ENCODE assay signal across 8 cellular contexts in the genomic region with DNA sequence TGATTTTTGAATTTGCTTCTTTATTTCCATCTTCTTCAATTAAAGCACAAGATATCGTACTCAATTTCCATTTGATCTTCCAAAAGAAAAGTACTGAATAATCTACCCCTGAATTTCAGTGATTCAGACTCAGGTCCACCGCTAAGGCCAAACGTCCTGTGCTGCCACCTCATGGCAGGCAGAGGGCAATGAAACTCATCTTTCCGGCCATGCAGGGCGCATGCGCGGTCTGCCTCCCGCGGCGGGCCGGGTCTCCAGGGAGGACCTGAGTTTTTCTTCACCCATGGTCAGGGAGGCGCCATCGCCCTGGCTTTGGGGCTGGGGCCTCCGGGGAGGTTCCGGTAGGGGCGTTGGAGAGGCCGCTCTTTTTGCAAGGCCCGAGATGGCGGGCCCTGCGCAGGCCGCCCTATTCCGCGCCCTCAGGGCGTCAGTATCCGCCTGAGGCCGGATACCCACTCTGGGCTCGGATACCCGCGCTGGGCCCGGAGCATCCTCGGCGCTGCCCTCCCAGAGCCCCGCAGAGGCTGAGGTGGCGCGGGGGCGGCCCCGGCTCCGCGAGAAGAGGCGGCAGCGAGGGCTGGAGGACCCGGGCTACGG. TPM values are rescaled to one million over a fixed set of nuclear protein-coding genes. Genes with fewer than 3 reads are reported as not detected.
DNase-seq lines count a peak whose midpoint lies in the region; FAIRE-seq and TF ChIP-seq lines count a peak whose summit lies in the region.
"Not testable (repeated sequence)": the region's sequence is repeated elsewhere in the genome, so short reads cannot be mapped to it uniquely, and the experiment has no call there.

No MANE protein-coding gene starts in this region.

- in situ Hi-C loops in G401 (cut with HindIII; ENCODE audit: low sequenced_read_pairs); transverse colon (cut with MboI; ENCODE audit: low pct_ligation_motif_present in 1 of 4, low pct_unique_long_range_greater_than_20kb in 1 of 4, low sequenced_read_pairs in 3 of 4): not testable (repeated sequence)

- H3K27ac ChIP-seq in keratinocyte (ENCODE audit: control insufficient read depth, insufficient read depth, low read length): not testable (repeated sequence)
- H3K27ac ChIP-seq in sigmoid colon (peak overlapping the region; percentile 79 to 89 (median 86)), transverse colon (peak overlapping the region; percentile 76 to 87 (median 82))

- not testable (repeated sequence) for H3K27me3 ChIP-seq in keratinocyte (ENCODE audit: control insufficient read depth, extremely low read depth, insufficient read depth, low read length); sigmoid colon; transverse colon

- not testable (repeated sequence) for H3K79me2 ChIP-seq in keratinocyte (ENCODE audit: control insufficient read depth, insufficient read depth, low read length)

- TF ChIP-seq POLR2A in sigmoid colon (IDR thresholded peaks at IDR 0.05): not testable (repeated sequence)
- peak; percentile 30 for TF ChIP-seq POLR2A in transverse colon (IDR thresholded peaks at IDR 0.05)

- not testable (repeated sequence) for H3K9me3 Mint-ChIP-seq in dendritic cell treated with granulocyte-macrophage colony-stimulating factor and Interleukin-4, amounts not matched to agents 40 ng/mL and 50 ng/mL, for 4 days

- DNase-seq in G401 (ENCODE audit: low spot score) (peak; percentile 56), OCI-M1 (lab: John Stamatoyannopoulos, UW) (peak; percentile 66), sigmoid colon (peak; percentile 74), transverse colon (peak; percentile 60)
- not testable (repeated sequence) for DNase-seq in LNCaP clone FGC (ENCODE audit: low read depth); keratinocyte (ENCODE audit: low read depth, low spot score)
- DNase-seq in activated CD8-positive, alpha-beta memory T cell treated with anti-CD3 and anti-CD28 coated beads, Interleukin-2, amount 50 U/mL, for 1 hour (ENCODE audit: extremely low read depth): peak; percentile 51

- H4K20me1 ChIP-seq in keratinocyte (ENCODE audit: control insufficient read depth, extremely low read depth, insufficient read depth, low read length): not testable (repeated sequence)

- H3K4me3 ChIP-seq in LNCaP clone FGC (ENCODE audit: low read depth, low read length) (peak overlapping the region; percentile 57), keratinocyte (ENCODE audit: control insufficient read depth in 2 of 3, extremely low read depth in 1 of 3, insufficient read depth in 2 of 3, low read depth in 1 of 3, low read length in 3 of 3) (peak overlapping the region; percentile 56 to 59 (median 58)), sigmoid colon (peak overlapping the region; percentile 52 to 73 (median 62)), transverse colon (peak overlapping the region; percentile 30 to 91 (median 68))

- peak overlapping the region; percentile 82 for H3K4me3 Mint-ChIP-seq in dendritic cell treated with granulocyte-macrophage colony-stimulating factor and Interleukin-4, amounts not matched to agents 40 ng/mL and 50 ng/mL, for 4 days

- H3K9ac ChIP-seq in keratinocyte (ENCODE audit: control insufficient read depth, extremely low read depth, insufficient read depth, low read length): peak overlapping the region; percentile 60

- not testable (repeated sequence) for H3K36me3 Mint-ChIP-seq in dendritic cell treated with granulocyte-macrophage colony-stimulating factor and Interleukin-4, amounts not matched to agents 40 ng/mL and 50 ng/mL, for 4 days (ENCODE audit: low read depth)

- peak overlapping the region; percentile 32 for H3K4me2 ChIP-seq in keratinocyte (ENCODE audit: control insufficient read depth, extremely low read depth, insufficient read depth, low read depth, low read length)

- not testable (repeated sequence) for H3K4me1 ChIP-seq in keratinocyte (ENCODE audit: control insufficient read depth, extremely low read depth, insufficient read depth, low read length); sigmoid colon; transverse colon

- not testable (repeated sequence) for H3K27me3 Mint-ChIP-seq in dendritic cell treated with granulocyte-macrophage colony-stimulating factor and Interleukin-4, amounts not matched to agents 40 ng/mL and 50 ng/mL, for 4 days

- H2AFZ ChIP-seq in keratinocyte (ENCODE audit: control insufficient read depth, low read length): peak overlapping the region; percentile 46

- not testable (repeated sequence) for TF ChIP-seq EP300 in sigmoid colon (IDR thresholded peaks at IDR 0.05); transverse colon (IDR thresholded peaks at IDR 0.05; ENCODE audit: low read depth)

- peaks cover 12% of the 10 kb centered on the region for H3K4me1 Mint-ChIP-seq in dendritic cell treated with granulocyte-macrophage colony-stimulating factor and Interleukin-4, amounts not matched to agents 40 ng/mL and 50 ng/mL, for 4 days (ENCODE audit: low read depth)

- 0% methylated on average over 41 of the region's 43 CpGs for WGBS in sigmoid colon, 2 donors
- 0 to 4% methylated on average over 3 to 22 of the region's 43 CpGs for WGBS in transverse colon (ENCODE audit: low coverage in 1 of 2), 2 donors

- H3K36me3 ChIP-seq in keratinocyte (ENCODE audit: control insufficient read depth in 2 of 2, extremely low read depth in 1 of 2, insufficient read depth in 2 of 2, low read length in 2 of 2); sigmoid colon; transverse colon: not testable (repeated sequence)

- TF ChIP-seq CTCF in LNCaP clone FGC (IDR thresholded peaks at IDR 0.05; ENCODE audit: control insufficient read depth, extremely low read depth, insufficient read depth) (peak; percentile 79), keratinocyte (optimal IDR thresholded peaks at IDR 0.05 in 1 of 3, IDR thresholded peaks at IDR 0.05 in 1 of 3, conservative IDR thresholded peaks at IDR 0.05 in 1 of 3; ENCODE audit: extremely low read depth in 1 of 3, insufficient read depth in 2 of 3, low read length in 3 of 3) (peak in 2 of 3 experiments; percentile 37 to 53), sigmoid colon (IDR thresholded peaks at IDR 0.05) (peak in 3 of 4 experiments; percentile 52 to 76 (median 55)), transverse colon (IDR thresholded peaks at IDR 0.05) (peak; percentile 53 to 68 (median 56))

- not testable (repeated sequence) for H3K9me3 ChIP-seq in keratinocyte (ENCODE audit: control insufficient read depth, low read depth, low read length); sigmoid colon; transverse colon

- intact Hi-C loops in dendritic cell treated with granulocyte-macrophage colony-stimulating factor and Interleukin-4, amounts not matched to agents 40 ng/mL and 50 ng/mL, for 4 days (cut with micrococcal nuclease): loop anchor here (2.0 kb wide), 1 partner anchor 25 kb away; no protein-coding TSS in a partner anchor
- intact Hi-C loops in sigmoid colon (cut with DNase I); transverse colon (cut with DNase I; ENCODE audit: low total_unique reads): not testable (repeated sequence)

- not testable (repeated sequence) for FAIRE-seq in keratinocyte (lab: Jason Lieb, UNC)

- not testable (repeated sequence) for H3K9me1 ChIP-seq in keratinocyte (ENCODE audit: control insufficient read depth, extremely low read depth, insufficient read depth, low read length)

- dilution Hi-C loops in keratinocyte (cut with MboI; ENCODE audit: extremely low pct_ligation_motif_present, low sequenced_read_pairs): not testable (repeated sequence)

- peak overlapping the region; percentile 86 for H3K27ac Mint-ChIP-seq in dendritic cell treated with granulocyte-macrophage colony-stimulating factor and Interleukin-4, amounts not matched to agents 40 ng/mL and 50 ng/mL, for 4 days

RNA-seq across cellular contexts. Expression of a gene that starts 23.3 kb away (rescaled TPM):
- not detected in 2 replicates for total RNA-seq in G401 (2014; rRNA removed; shearing (Covaris generic))
- not detected in 3 replicates for polyA plus RNA-seq in keratinocyte
- polyA plus RNA-seq in keratinocyte (2011; ENCODE audit: low read depth): not detected
- polyA plus RNA-seq in keratinocyte (2011; cell fraction: cytosol; rRNA removed): not detected in 2 replicates
- polyA plus RNA-seq in keratinocyte (2011; cell fraction: nucleus; rRNA removed): not detected in 2 replicates
- polyA plus RNA-seq in keratinocyte (2012; ENCODE audit: low replicate concordance): not detected in 2 replicates
- not detected in 3 replicates for polyA minus RNA-seq in keratinocyte
- not detected for polyA minus RNA-seq in keratinocyte (2011; cell fraction: cytosol; rRNA and poly(A)+ RNA removed)
- not detected in 2 replicates for polyA minus RNA-seq in keratinocyte (2011; cell fraction: nucleus; rRNA and poly(A)+ RNA removed)
- not detected for total RNA-seq in sigmoid colon
- polyA plus RNA-seq in sigmoid colon: not detected
- not detected for total RNA-seq in transverse colon

RNA-seq across cellular contexts. Expression of a gene that starts 47.3 kb away (rescaled TPM):
- not detected in 2 replicates for total RNA-seq in G401 (2014; rRNA removed; shearing (Covaris generic))
- polyA plus RNA-seq in keratinocyte: 0.04 to 0.05 TPM in 2 of 3 replicates, not detected in the other
- not detected for polyA plus RNA-seq in keratinocyte (2011; ENCODE audit: low read depth)
- not detected in 2 replicates for polyA plus RNA-seq in keratinocyte (2011; cell fraction: cytosol; rRNA removed)
- polyA plus RNA-seq in keratinocyte (2011; cell fraction: nucleus; rRNA removed): 0.04 TPM in 1 of 2 replicates, not detected in the other
- not detected in 2 replicates for polyA plus RNA-seq in keratinocyte (2012; ENCODE audit: low replicate concordance)
- polyA minus RNA-seq in keratinocyte: not detected in 3 replicates
- polyA minus RNA-seq in keratinocyte (2011; cell fraction: cytosol; rRNA and poly(A)+ RNA removed): not detected
- polyA minus RNA-seq in keratinocyte (2011; cell fraction: nucleus; rRNA and poly(A)+ RNA removed): not detected in 2 replicates
- total RNA-seq in sigmoid colon: under 1 TPM in 2 of 4 donors, not detected in 2; 0.28 to 0.33 TPM
- under 1 TPM in 1 of 3 donors, not detected in 2; 0.41 TPM for polyA plus RNA-seq in sigmoid colon
- total RNA-seq in transverse colon: not detected

RNA-seq across cellular contexts. Expression of a gene that starts 56.7 kb away (rescaled TPM):
- total RNA-seq in G401 (2014; rRNA removed; shearing (Covaris generic)): not detected in 2 replicates
- polyA plus RNA-seq in keratinocyte (0.28 to 0.56 TPM (median 0.31 TPM) in 3 replicates), sigmoid colon (1 to 10 TPM; 3.7 to 5.5 (median 4.8) TPM)
- polyA plus RNA-seq in keratinocyte (2011; ENCODE audit: low read depth): 1.3 TPM
- polyA plus RNA-seq in keratinocyte (2011; cell fraction: cytosol; rRNA removed): 0.67 TPM in 1 of 2 replicates, not detected in the other
- polyA plus RNA-seq in keratinocyte (2011; cell fraction: nucleus; rRNA removed): 1.3 and 1.4 TPM in 2 replicates
- polyA plus RNA-seq in keratinocyte (2012; ENCODE audit: low replicate concordance): 0.15 and 1.3 TPM in 2 replicates
- not detected in 3 replicates for polyA minus RNA-seq in keratinocyte
- polyA minus RNA-seq in keratinocyte (2011; cell fraction: cytosol; rRNA and poly(A)+ RNA removed): not detected
- polyA minus RNA-seq in keratinocyte (2011; cell fraction: nucleus; rRNA and poly(A)+ RNA removed): 0.63 and 1.0 TPM in 2 replicates
- total RNA-seq in sigmoid colon (1 to 10 TPM in 3 of 4 donors, under 1 TPM in 1; 0.49 to 3.4 (median 2.2) TPM), transverse colon (1 to 10 TPM in 1 of 4 donors, under 1 TPM in 1, not detected in 2; 0.55 to 5.1 TPM)
